ENCODE assay signal across 1 cellular context in the genomic region with DNA sequence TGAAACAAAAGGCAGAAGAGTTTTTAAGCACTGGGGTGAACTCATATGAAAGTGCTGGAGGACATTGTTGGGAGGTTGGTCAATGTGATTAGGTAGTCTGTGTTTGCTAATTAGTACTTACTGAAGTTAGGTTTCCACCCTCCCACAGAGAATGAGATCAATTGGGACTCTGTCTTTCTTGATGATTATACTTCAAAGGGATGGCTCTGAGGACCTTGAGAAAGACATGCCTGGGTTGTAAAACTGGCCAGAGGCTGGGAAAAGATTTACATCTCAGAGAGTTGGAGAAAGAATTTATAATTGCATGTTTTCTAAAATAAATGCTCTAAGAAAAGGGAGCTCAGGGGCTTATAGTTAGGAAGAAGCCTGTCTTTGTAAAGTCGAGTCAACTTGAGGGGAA.
TF ChIP-seq lines count a peak whose summit lies in the region.

No MANE protein-coding gene starts in this region.

TF ChIP-seq in GM12878, 131 proteins besides CTCF, POLR2A, EP300 and RAD21 (continued from another document):
- TF ChIP-seq, protein P1, sequence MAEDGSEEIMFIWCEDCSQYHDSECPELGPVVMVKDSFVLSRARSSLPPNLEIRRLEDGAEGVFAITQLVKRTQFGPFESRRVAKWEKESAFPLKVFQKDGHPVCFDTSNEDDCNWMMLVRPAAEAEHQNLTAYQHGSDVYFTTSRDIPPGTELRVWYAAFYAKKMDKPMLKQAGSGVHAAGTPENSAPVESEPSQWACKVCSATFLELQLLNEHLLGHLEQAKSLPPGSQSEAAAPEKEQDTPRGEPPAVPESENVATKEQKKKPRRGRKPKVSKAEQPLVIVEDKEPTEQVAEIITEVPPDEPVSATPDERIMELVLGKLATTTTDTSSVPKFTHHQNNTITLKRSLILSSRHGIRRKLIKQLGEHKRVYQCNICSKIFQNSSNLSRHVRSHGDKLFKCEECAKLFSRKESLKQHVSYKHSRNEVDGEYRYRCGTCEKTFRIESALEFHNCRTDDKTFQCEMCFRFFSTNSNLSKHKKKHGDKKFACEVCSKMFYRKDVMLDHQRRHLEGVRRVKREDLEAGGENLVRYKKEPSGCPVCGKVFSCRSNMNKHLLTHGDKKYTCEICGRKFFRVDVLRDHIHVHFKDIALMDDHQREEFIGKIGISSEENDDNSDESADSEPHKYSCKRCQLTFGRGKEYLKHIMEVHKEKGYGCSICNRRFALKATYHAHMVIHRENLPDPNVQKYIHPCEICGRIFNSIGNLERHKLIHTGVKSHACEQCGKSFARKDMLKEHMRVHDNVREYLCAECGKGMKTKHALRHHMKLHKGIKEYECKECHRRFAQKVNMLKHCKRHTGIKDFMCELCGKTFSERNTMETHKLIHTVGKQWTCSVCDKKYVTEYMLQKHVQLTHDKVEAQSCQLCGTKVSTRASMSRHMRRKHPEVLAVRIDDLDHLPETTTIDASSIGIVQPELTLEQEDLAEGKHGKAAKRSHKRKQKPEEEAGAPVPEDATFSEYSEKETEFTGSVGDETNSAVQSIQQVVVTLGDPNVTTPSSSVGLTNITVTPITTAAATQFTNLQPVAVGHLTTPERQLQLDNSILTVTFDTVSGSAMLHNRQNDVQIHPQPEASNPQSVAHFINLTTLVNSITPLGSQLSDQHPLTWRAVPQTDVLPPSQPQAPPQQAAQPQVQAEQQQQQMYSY (CRISPR knock-in tag; IDR thresholded peaks at IDR 0.05): no peak
TF ChIP-seq in GM12878: peak in this region for 0.
